8 cellular contexts compared by ENCODE assay signal in genomic region chr12:113424915-113425823, GRCh38. TPM values are rescaled to one million over a fixed set of nuclear protein-coding genes. Genes with fewer than 3 reads are reported as not detected.
A peak's percentile ranks its signal among the peaks of the same experiment; 100 is the strongest.
DNase-seq lines count a peak whose midpoint lies in the region; ATAC-seq and TF ChIP-seq lines count a peak whose summit lies in the region.

No MANE protein-coding gene starts in this region.

- CTCF ChIA-PET in activated CD4-positive, alpha-beta T cell treated with anti-CD3 and anti-CD28 coated beads, Interleukin-2, amount 10 ng/mL, durations not matched to agents 7 days and 5 days (lab: Charles Lee) = interaction anchor here (0.6 to 1.5 kb wide), 9 partner anchors 10 to 984 kb away, joined by 3 to 5 read pairs (median 3); partner anchors contain the start of gene SDS

- no peak overlapping the region for H3K4me3 Mint-ChIP-seq in activated CD4-positive, alpha-beta T cell treated with anti-CD3 and anti-CD28 coated beads, Interleukin-2, amount 10 ng/mL, durations not matched to agents 7 days and 5 days

- H3K36me3 ChIP-seq in MG63 (no peaks in the 10 kb centered on the region), lower lobe of right lung (no peaks in the 10 kb centered on the region)

- no peaks in the 10 kb centered on the region for H3K27me3 ChIP-seq in MG63
- no peaks in the 10 kb centered on the region for H3K27me3 ChIP-seq in lower lobe of right lung (ENCODE audit: low read depth)

- H3K9me3 ChIP-seq in MG63 = no peaks in the 10 kb centered on the region
- H3K9me3 ChIP-seq in lower lobe of right lung = no peaks in the 10 kb centered on the region

- POLR2A ChIA-PET in activated CD4-positive, alpha-beta T cell treated with anti-CD3 and anti-CD28 coated beads, Interleukin-2, amount 10 ng/mL, durations not matched to agents 7 days and 5 days (lab: Charles Lee) = no interaction called here

- DNase-seq in GF-D8 (lab: John Stamatoyannopoulos, UW) = peak; percentile 18
- peak; percentile 30 for DNase-seq in MG63
- DNase-seq in activated CD4-positive, alpha-beta T cell treated with anti-CD3 and anti-CD28 coated beads, Interleukin-2, amount 10 ng/mL, durations not matched to agents 7 days and 5 days = peak; percentile 57
- peak; percentile 84 for DNase-seq in ecto neural progenitor cell (ENCODE audit: low spot score)
- peak; percentile 69 for DNase-seq in lower lobe of right lung
- peak; percentile 32 for DNase-seq in stimulated activated CD8-positive, alpha-beta memory T cell treated with anti-CD3 and anti-CD28 coated beads, Interleukin-7, amount 100 ng/mL, for 24 hours (ENCODE audit: low read depth)
- DNase-seq in putamen (ENCODE audit: low spot score) = no peak
- no peak for DNase-seq in NCI-H1105 treated with DMSO at 0.1 percent for 48 hours (lab: John Stamatoyannopoulos, UW)

- no peak overlapping the region for H3K27ac ChIP-seq in lower lobe of right lung

- TF ChIP-seq CTCF in lower lobe of right lung (IDR thresholded peaks at IDR 0.05) = peak; percentile 90

- H3K4me3 ChIP-seq in MG63 = no peak overlapping the region
- H3K4me3 ChIP-seq in lower lobe of right lung = no peak overlapping the region

- H3K4me1 Mint-ChIP-seq in activated CD4-positive, alpha-beta T cell treated with anti-CD3 and anti-CD28 coated beads, Interleukin-2, amount 10 ng/mL, durations not matched to agents 7 days and 5 days = peaks cover 21% of the 10 kb centered on the region

- ATAC-seq in lower lobe of right lung = peak; percentile 50 to 63

- peaks cover 3% of the 10 kb centered on the region for H3K27me3 Mint-ChIP-seq in activated CD4-positive, alpha-beta T cell treated with anti-CD3 and anti-CD28 coated beads, Interleukin-2, amount 10 ng/mL, durations not matched to agents 7 days and 5 days

- no peak overlapping the region for H3K27ac Mint-ChIP-seq in activated CD4-positive, alpha-beta T cell treated with anti-CD3 and anti-CD28 coated beads, Interleukin-2, amount 10 ng/mL, durations not matched to agents 7 days and 5 days

- H3K36me3 Mint-ChIP-seq in activated CD4-positive, alpha-beta T cell treated with anti-CD3 and anti-CD28 coated beads, Interleukin-2, amount 10 ng/mL, durations not matched to agents 7 days and 5 days (ENCODE audit: low read depth) = no peaks in the 10 kb centered on the region

- H3K4me1 ChIP-seq in lower lobe of right lung = peaks cover 26% of the 10 kb centered on the region

- intact Hi-C loops in lower lobe of right lung (cut with DNase I) = no loop called here

- H3K9me3 Mint-ChIP-seq in activated CD4-positive, alpha-beta T cell treated with anti-CD3 and anti-CD28 coated beads, Interleukin-2, amount 10 ng/mL, durations not matched to agents 7 days and 5 days = no peaks in the 10 kb centered on the region

RNA-seq across cellular contexts. Expression of gene SDSL, which starts 3.0 kb away (rescaled TPM):
- total RNA-seq in MG63 (2014; rRNA removed; shearing (Covaris generic); ENCODE audit: low replicate concordance) = 11.0 and 54.2 TPM in 2 replicates
- 1 to 10 TPM; 3.6 to 4.5 TPM for total RNA-seq in activated CD4-positive, alpha-beta T cell treated with anti-CD3 and anti-CD28 coated beads, Interleukin-2, amount 10 ng/mL, durations not matched to agents 7 days and 5 days
- total RNA-seq in lower lobe of right lung = 12.8 TPM

RNA-seq across cellular contexts. Expression of gene SDS, which starts 21.5 kb away (rescaled TPM):
- total RNA-seq in MG63 (2014; rRNA removed; shearing (Covaris generic); ENCODE audit: low replicate concordance) = not detected in 2 replicates
- not detected for total RNA-seq in activated CD4-positive, alpha-beta T cell treated with anti-CD3 and anti-CD28 coated beads, Interleukin-2, amount 10 ng/mL, durations not matched to agents 7 days and 5 days
- total RNA-seq in lower lobe of right lung = 1.1 TPM

RNA-seq across cellular contexts. Expression of gene LHX5, which starts 46.5 kb away (rescaled TPM):
- total RNA-seq in MG63 (2014; rRNA removed; shearing (Covaris generic); ENCODE audit: low replicate concordance) = not detected in 2 replicates
- not detected for total RNA-seq in activated CD4-positive, alpha-beta T cell treated with anti-CD3 and anti-CD28 coated beads, Interleukin-2, amount 10 ng/mL, durations not matched to agents 7 days and 5 days
- not detected for total RNA-seq in lower lobe of right lung

Comparison
In these comparisons a context has a peak if more than half of its experiments do, and no peak if none do; other contexts are left out.
1. DNase-seq: peak in GF-D8 (single experiment), MG63 (single experiment), activated CD4-positive, alpha-beta T cell treated with anti-CD3 and anti-CD28 coated beads, Interleukin-2, amount 10 ng/mL, durations not matched to agents 7 days and 5 days (single experiment), ecto neural progenitor cell (single experiment), lower lobe of right lung (single experiment) and stimulated activated CD8-positive, alpha-beta memory T cell treated with anti-CD3 and anti-CD28 coated beads, Interleukin-7, amount 100 ng/mL, for 24 hours (single experiment); none in putamen (single experiment) and NCI-H1105 treated with DMSO at 0.1 percent for 48 hours (single experiment).